Comparison of ENCODE assay signal across 7 cellular contexts in the genomic region with DNA sequence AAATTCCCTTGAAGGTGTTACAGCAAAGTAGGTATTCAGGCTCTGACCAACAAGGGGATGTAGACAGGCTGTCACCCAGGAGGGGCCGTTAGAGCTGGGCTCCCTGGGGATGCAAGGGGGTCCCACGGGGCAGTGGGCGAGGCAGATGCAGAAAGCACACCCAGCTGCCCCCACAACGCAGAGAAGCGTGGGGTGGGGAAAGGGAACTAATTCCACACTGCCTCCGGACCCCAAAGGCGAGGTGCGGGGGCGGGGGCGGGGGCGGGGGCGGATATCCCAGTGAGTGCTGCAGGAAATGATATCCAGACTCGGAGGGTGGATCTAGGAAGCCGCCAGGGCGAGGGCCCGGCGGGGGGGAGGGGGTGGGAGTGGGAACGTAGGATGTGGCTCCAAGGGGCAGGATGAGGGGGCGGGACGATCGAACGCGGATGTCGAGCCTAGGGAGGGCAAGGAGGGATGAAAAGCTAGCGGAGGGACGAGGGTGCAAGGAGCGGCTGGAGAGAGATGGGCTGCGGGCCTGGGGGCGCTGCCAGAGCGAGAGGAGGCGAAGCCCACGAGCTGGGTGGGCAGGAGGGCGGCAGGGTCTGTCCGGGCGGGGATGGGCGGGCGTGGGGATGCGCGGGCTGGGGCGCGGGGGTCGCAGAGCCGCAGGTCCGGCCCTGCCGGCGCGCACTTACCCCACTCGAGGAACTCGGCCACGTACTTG. TPM values are rescaled to one million over a fixed set of nuclear protein-coding genes. Genes with fewer than 3 reads are reported as not detected.
A peak's percentile ranks its signal among the peaks of the same experiment; 100 is the strongest.
DNase-seq lines count a peak whose midpoint lies in the region; ATAC-seq, FAIRE-seq and TF ChIP-seq lines count a peak whose summit lies in the region.

No MANE protein-coding gene starts in this region.

- H3K36me3 Mint-ChIP-seq in activated T-helper 1 cell treated with anti-CD3 and anti-CD28 coated beads, Interleukin-12 subunit alpha, Interleukin-12 subunit beta, Interleukin-2, Interleukin-4 antibody, amounts not matched to agents 30 ng/mL and 10 ng/mL and 1 ng/mL, durations not matched to agents 14 hours and 24 hours and 36 hours (ENCODE audit: low read depth): no peaks in the 10 kb centered on the region
- H3K36me3 Mint-ChIP-seq in progenitor cell of endocrine pancreas (ENCODE audit: insufficient read depth): no peaks in the 10 kb centered on the region

- H3K4me1 Mint-ChIP-seq in activated T-helper 1 cell treated with anti-CD3 and anti-CD28 coated beads, Interleukin-12 subunit alpha, Interleukin-12 subunit beta, Interleukin-2, Interleukin-4 antibody, amounts not matched to agents 30 ng/mL and 10 ng/mL and 1 ng/mL, durations not matched to agents 14 hours and 24 hours and 36 hours (ENCODE audit: low read depth): peaks cover 4% of the 10 kb centered on the region
- H3K4me1 Mint-ChIP-seq in progenitor cell of endocrine pancreas (ENCODE audit: low read depth): peaks cover 30% of the 10 kb centered on the region

- no peak for TF ChIP-seq POLR2A in GM12891 (IDR thresholded peaks at IDR 0.05; ENCODE audit: low read depth, low read length)

- TF ChIP-seq CTCF in progenitor cell of endocrine pancreas (IDR thresholded peaks at IDR 0.05; ENCODE audit: unreplicated experiment): no peak

- no peak for ATAC-seq in HG03039 (IDR thresholded peaks at IDR 0.05; ENCODE audit: unreplicated experiment)

- peak; percentile 45 for FAIRE-seq in GM12891 (lab: Jason Lieb, UNC)

- intact Hi-C loops in activated T-helper 1 cell treated with anti-CD3 and anti-CD28 coated beads, Interleukin-12 subunit alpha, Interleukin-12 subunit beta, Interleukin-2, Interleukin-4 antibody, amounts not matched to agents 30 ng/mL and 10 ng/mL and 1 ng/mL, durations not matched to agents 14 hours and 24 hours and 36 hours (cut with micrococcal nuclease): no loop called here
- intact Hi-C loops in cardiac septum (cut with DNase I): loop anchor here (5.0 kb wide), 1 partner anchor 34 kb away; no protein-coding TSS in a partner anchor

- H3K27ac Mint-ChIP-seq in activated T-helper 1 cell treated with anti-CD3 and anti-CD28 coated beads, Interleukin-12 subunit alpha, Interleukin-12 subunit beta, Interleukin-2, Interleukin-4 antibody, amounts not matched to agents 30 ng/mL and 10 ng/mL and 1 ng/mL, durations not matched to agents 14 hours and 24 hours and 36 hours: no peak overlapping the region
- peak overlapping the region; percentile 93 for H3K27ac Mint-ChIP-seq in progenitor cell of endocrine pancreas

- no peaks in the 10 kb centered on the region for H3K9me3 Mint-ChIP-seq in activated T-helper 1 cell treated with anti-CD3 and anti-CD28 coated beads, Interleukin-12 subunit alpha, Interleukin-12 subunit beta, Interleukin-2, Interleukin-4 antibody, amounts not matched to agents 30 ng/mL and 10 ng/mL and 1 ng/mL, durations not matched to agents 14 hours and 24 hours and 36 hours
- no peaks in the 10 kb centered on the region for H3K9me3 Mint-ChIP-seq in progenitor cell of endocrine pancreas (ENCODE audit: low read depth)

- peak overlapping the region; percentile 66 for H3K4me3 Mint-ChIP-seq in activated T-helper 1 cell treated with anti-CD3 and anti-CD28 coated beads, Interleukin-12 subunit alpha, Interleukin-12 subunit beta, Interleukin-2, Interleukin-4 antibody, amounts not matched to agents 30 ng/mL and 10 ng/mL and 1 ng/mL, durations not matched to agents 14 hours and 24 hours and 36 hours
- peak overlapping the region; percentile 84 for H3K4me3 Mint-ChIP-seq in progenitor cell of endocrine pancreas (ENCODE audit: low read depth)

- H3K27me3 Mint-ChIP-seq in activated T-helper 1 cell treated with anti-CD3 and anti-CD28 coated beads, Interleukin-12 subunit alpha, Interleukin-12 subunit beta, Interleukin-2, Interleukin-4 antibody, amounts not matched to agents 30 ng/mL and 10 ng/mL and 1 ng/mL, durations not matched to agents 14 hours and 24 hours and 36 hours (ENCODE audit: insufficient read depth): peaks cover 51% of the 10 kb centered on the region
- H3K27me3 Mint-ChIP-seq in progenitor cell of endocrine pancreas: no peaks in the 10 kb centered on the region

- DNase-seq in GM12891 (ENCODE audit: insufficient read length, low spot score) (no peak), HuH-7 (ENCODE audit: low spot score) (peak; percentile 61), cardiac septum (ENCODE audit: low spot score) (peak; percentile 82), progenitor cell of endocrine pancreas (ENCODE audit: low spot score, unreplicated experiment) (no peak), midbrain (lab: John Stamatoyannopoulos, UW) (no peak)
- no peak for DNase-seq in activated T-helper 1 cell treated with anti-CD3 and anti-CD28 coated beads, Interleukin-12 subunit alpha, Interleukin-12 subunit beta, Interleukin-2, Interleukin-4 antibody, amounts not matched to agents 30 ng/mL and 10 ng/mL and 1 ng/mL, durations not matched to agents 14 hours and 24 hours and 36 hours (ENCODE audit: low spot score)

TF ChIP-seq in GM12891, 5 proteins besides CTCF, POLR2A, EP300 and RAD21:
- TF ChIP-seq POU2F2 (IDR thresholded peaks at IDR 0.05; ENCODE audit: low read depth, low read length) (no peak), POLR2AphosphoS5 (IDR thresholded peaks at IDR 0.05; ENCODE audit: low read depth, low read length) (no peak), PAX5 (IDR thresholded peaks at IDR 0.05; ENCODE audit: insufficient read depth, low read length, severe bottlenecking) (no peak), TAF1 (IDR thresholded peaks at IDR 0.05; ENCODE audit: low read depth, low read length) (no peak), SPI1 (IDR thresholded peaks at IDR 0.05; ENCODE audit: low read depth, low read length) (no peak)
TF ChIP-seq in GM12891: peak in this region for 0.

RNA-seq across cellular contexts. Expression of a gene that starts 0.9 kb away (rescaled TPM):
- 11.6 TPM for polyA plus RNA-seq in GM12891 (2012; ENCODE audit: low read depth, missing spikeins)
- total RNA-seq in activated T-helper 1 cell treated with anti-CD3 and anti-CD28 coated beads, Interleukin-12 subunit alpha, Interleukin-12 subunit beta, Interleukin-2, Interleukin-4 antibody, amounts not matched to agents 30 ng/mL and 10 ng/mL and 1 ng/mL, durations not matched to agents 14 hours and 24 hours and 36 hours: 1.5 and 1.6 TPM in 2 replicates
- total RNA-seq in cardiac septum (81.8 TPM), progenitor cell of endocrine pancreas (104 and 105 TPM in 2 replicates)

RNA-seq across cellular contexts. Expression of a gene that starts 27.5 kb away (rescaled TPM):
- not detected for polyA plus RNA-seq in GM12891 (2012; ENCODE audit: low read depth, missing spikeins)
- total RNA-seq in activated T-helper 1 cell treated with anti-CD3 and anti-CD28 coated beads, Interleukin-12 subunit alpha, Interleukin-12 subunit beta, Interleukin-2, Interleukin-4 antibody, amounts not matched to agents 30 ng/mL and 10 ng/mL and 1 ng/mL, durations not matched to agents 14 hours and 24 hours and 36 hours: not detected in 2 replicates
- total RNA-seq in cardiac septum (not detected), progenitor cell of endocrine pancreas (not detected in 2 replicates)

RNA-seq across cellular contexts. Expression of a gene that starts 38.0 kb away (rescaled TPM):
- not detected for polyA plus RNA-seq in GM12891 (2012; ENCODE audit: low read depth, missing spikeins)
- total RNA-seq in activated T-helper 1 cell treated with anti-CD3 and anti-CD28 coated beads, Interleukin-12 subunit alpha, Interleukin-12 subunit beta, Interleukin-2, Interleukin-4 antibody, amounts not matched to agents 30 ng/mL and 10 ng/mL and 1 ng/mL, durations not matched to agents 14 hours and 24 hours and 36 hours: not detected in 2 replicates
- 0.46 TPM for total RNA-seq in cardiac septum
- total RNA-seq in progenitor cell of endocrine pancreas: 28.4 and 30.8 TPM in 2 replicates

Comparison
In these comparisons a context has a peak if more than half of its experiments do, and no peak if none do; other contexts are left out.
1. DNase-seq: peak in HuH-7 (single experiment) and cardiac septum (single experiment); none in GM12891 (single experiment), activated T-helper 1 cell treated with anti-CD3 and anti-CD28 coated beads, Interleukin-12 subunit alpha, Interleukin-12 subunit beta, Interleukin-2, Interleukin-4 antibody, amounts not matched to agents 30 ng/mL and 10 ng/mL and 1 ng/mL, durations not matched to agents 14 hours and 24 hours and 36 hours (single experiment), progenitor cell of endocrine pancreas (single experiment) and midbrain (single experiment).
2. RNA of a gene that starts 0.9 kb away (total RNA-seq): 104 to 105 TPM in progenitor cell of endocrine pancreas and 81.8 TPM in cardiac septum (single experiment); 1.5 to 1.6 TPM in activated T-helper 1 cell treated with anti-CD3 and anti-CD28 coated beads, Interleukin-12 subunit alpha, Interleukin-12 subunit beta, Interleukin-2, Interleukin-4 antibody, amounts not matched to agents 30 ng/mL and 10 ng/mL and 1 ng/mL, durations not matched to agents 14 hours and 24 hours and 36 hours; every median in the first group is over 10 times any median in the second.
3. RNA of a gene that starts 38.0 kb away (total RNA-seq): 28.4 to 30.8 TPM in progenitor cell of endocrine pancreas; 0.46 TPM in cardiac septum (single experiment) and not detected in activated T-helper 1 cell treated with anti-CD3 and anti-CD28 coated beads, Interleukin-12 subunit alpha, Interleukin-12 subunit beta, Interleukin-2, Interleukin-4 antibody, amounts not matched to agents 30 ng/mL and 10 ng/mL and 1 ng/mL, durations not matched to agents 14 hours and 24 hours and 36 hours; every median in the first group is over 10 times any median in the second.